Comparison of ENCODE assay signal across 8 cellular contexts in genomic region chr15:101187820-101188516, GRCh38.
DNase-seq lines count a peak whose midpoint lies in the region; ATAC-seq and TF ChIP-seq lines count a peak whose summit lies in the region.

No MANE protein-coding gene starts in this region.

- H3K4me3 ChIP-seq in AG09309 (ENCODE audit: control insufficient read depth, low read depth, low read length) = peak overlapping the region; percentile 33

- H3K27me3 Mint-ChIP-seq in activated B cell treated with CpG ODN at 0.5 μM for 24 hours = no peaks in the 10 kb centered on the region

- CTCF ChIA-PET in activated B cell treated with CpG ODN at 0.5 μM for 24 hours (lab: Charles Lee) = no interaction called here

- no peaks in the 10 kb centered on the region for H3K9me3 Mint-ChIP-seq in activated B cell treated with CpG ODN at 0.5 μM for 24 hours

- TF ChIP-seq CTCF in AG09309 (IDR thresholded peaks at IDR 0.05; ENCODE audit: control insufficient read depth, insufficient read depth, low read depth, low read length, missing control alignments) = no peak
- no peak for TF ChIP-seq CTCF in activated B cell treated with CpG ODN at 0.5 μM for 24 hours (IDR thresholded peaks at IDR 0.05)

- H3K4me3 Mint-ChIP-seq in activated B cell treated with CpG ODN at 0.5 μM for 24 hours = peak overlapping the region; percentile 7

- ATAC-seq in GM21390 (IDR thresholded peaks at IDR 0.05; ENCODE audit: unreplicated experiment) (peak; percentile 44), activated B cell treated with CpG ODN at 0.5 μM for 24 hours (ENCODE audit: low read depth) (peak; percentile 47), left cardiac atrium (peak; percentile 54 to 76)

- intact Hi-C loops in activated B cell treated with CpG ODN at 0.5 μM for 24 hours (cut with micrococcal nuclease) (loop anchor here (1.0 to 5.0 kb wide), 2 partner anchors 32 to 61 kb away; no protein-coding TSS in a partner anchor), left cardiac atrium (cut with DNase I) (loop anchor here in 1 of 2 donors (5.0 kb wide), 1 partner anchor 64 kb away; the partner anchor contains the start of gene CHSY1)

- DNase-seq in AG09309 (ENCODE audit: low read depth) (peak; percentile 94), activated B cell treated with CpG ODN at 0.5 μM for 24 hours (no peak), left cardiac atrium (peak; percentile 54), stromal cell of bone marrow (ENCODE audit: low read depth) (peak; percentile 80), NCI-H2029 (lab: John Stamatoyannopoulos, UW) (no peak), COLO668 (lab: John Stamatoyannopoulos, UW; ENCODE audit: unreplicated experiment) (no peak), NCI-H1105 treated with DMSO at 0.1 percent for 48 hours (lab: John Stamatoyannopoulos, UW) (no peak)

- H3K4me1 Mint-ChIP-seq in activated B cell treated with CpG ODN at 0.5 μM for 24 hours = peaks cover 27% of the 10 kb centered on the region

- H3K36me3 Mint-ChIP-seq in activated B cell treated with CpG ODN at 0.5 μM for 24 hours (ENCODE audit: low read depth) = peaks cover 21% of the 10 kb centered on the region

- no peak overlapping the region for H3K27ac Mint-ChIP-seq in activated B cell treated with CpG ODN at 0.5 μM for 24 hours

- POLR2A ChIA-PET in activated B cell treated with CpG ODN at 0.5 μM for 24 hours (lab: Charles Lee) = interaction anchor here (1.0 kb wide), 2 partner anchors 9 to 269 kb away, joined by 3 read pairs; partner anchors contain the start of gene LRRK1

Comparison
In these comparisons a context has a peak if more than half of its experiments do, and no peak if none do; other contexts are left out.
1. DNase-seq: peak in AG09309 (single experiment), left cardiac atrium (single experiment) and stromal cell of bone marrow (single experiment); none in activated B cell treated with CpG ODN at 0.5 μM for 24 hours (single experiment), NCI-H2029 (single experiment), COLO668 (single experiment) and NCI-H1105 treated with DMSO at 0.1 percent for 48 hours (single experiment).
2. Peak in every context shown above with its lines, with median percentiles within 50 percentile points of each other: ATAC-seq.